ENCODE assay signal across 8 cellular contexts in the genomic region with DNA sequence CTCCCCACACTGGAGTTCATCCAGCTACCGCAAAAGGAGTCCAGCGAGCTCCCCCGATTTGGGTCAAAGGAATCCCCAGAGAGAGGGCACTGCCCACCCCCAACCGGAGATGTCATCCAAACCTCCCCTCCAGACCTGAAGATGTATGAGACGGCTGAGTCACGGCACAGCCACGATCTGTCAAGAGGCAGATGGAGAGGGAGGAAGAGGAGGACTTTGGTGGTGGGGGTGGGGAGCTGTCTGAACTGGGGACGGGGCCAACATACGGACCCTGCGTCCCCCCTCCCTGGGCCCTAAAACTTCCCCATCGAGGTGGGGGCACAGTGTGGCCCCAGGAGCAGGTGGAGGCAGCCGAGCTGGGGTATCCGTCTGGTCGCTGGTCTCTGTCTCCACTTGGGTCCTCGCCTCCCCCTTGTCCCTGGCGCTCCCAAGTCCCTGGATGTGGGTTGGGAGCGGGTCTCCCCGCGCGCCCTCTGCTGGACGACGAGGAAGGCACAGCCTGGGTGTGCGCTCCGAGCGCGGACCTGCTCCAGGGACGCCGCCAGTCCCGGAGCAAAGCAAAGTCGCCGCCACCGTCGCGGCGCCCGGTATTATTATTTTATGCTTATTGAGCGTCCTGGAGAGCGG. TPM values are rescaled to one million over a fixed set of nuclear protein-coding genes. Genes with fewer than 3 reads are reported as not detected.
A peak's percentile ranks its signal among the peaks of the same experiment; 100 is the strongest.
DNase-seq lines count a peak whose midpoint lies in the region; ATAC-seq lines count a peak whose summit lies in the region.

No MANE protein-coding gene starts in this region.

- H4K20me1 ChIP-seq in BLaER1 treated with 17β-estradiol and CSF1 and Interleukin-3, amounts not matched to agents 10 nM and 100 nM: peaks cover 0 to 67% (median 12%) of the 10 kb centered on the region in 11 experiments; a peak in 12 of 22 replicates

- H3K4me2 ChIP-seq in BLaER1 treated with 17β-estradiol and CSF1 and Interleukin-3, amounts not matched to agents 10 nM and 100 nM: peak overlapping the region; percentile 96 to 100 (median 99)

- peak overlapping the region; percentile 53 to 80 (median 74) for H3K9ac ChIP-seq in BLaER1 treated with 17β-estradiol and CSF1 and Interleukin-3, amounts not matched to agents 10 nM and 100 nM

- H3K4me3 Mint-ChIP-seq in effector memory CD8-positive, alpha-beta T cell: peak overlapping the region; percentile 81 to 83
- peak overlapping the region; percentile 78 for H3K4me3 Mint-ChIP-seq in stimulated activated naive CD8-positive, alpha-beta T cell treated with anti-CD3 and anti-CD28 coated beads, Interleukin-15, Interleukin-2, amounts not matched to agents 100 ng/mL and 50 ng/mL, for 24 hours

- H3K36me3 Mint-ChIP-seq in effector memory CD8-positive, alpha-beta T cell (ENCODE audit: insufficient read depth): peaks cover 65% of the 10 kb centered on the region
- H3K36me3 Mint-ChIP-seq in stimulated activated naive CD8-positive, alpha-beta T cell treated with anti-CD3 and anti-CD28 coated beads, Interleukin-15, Interleukin-2, amounts not matched to agents 100 ng/mL and 50 ng/mL, for 24 hours (ENCODE audit: low read depth): no peaks in the 10 kb centered on the region

- H3K9me3 ChIP-seq in BLaER1 treated with 17β-estradiol and CSF1 and Interleukin-3, amounts not matched to agents 10 nM and 100 nM (replicated peaks in 1 of 11): no peaks in the 10 kb centered on the region

- H3K27me3 Mint-ChIP-seq in effector memory CD8-positive, alpha-beta T cell: peaks cover 31 to 32% of the 10 kb centered on the region in 2 donors
- H3K27me3 Mint-ChIP-seq in stimulated activated naive CD8-positive, alpha-beta T cell treated with anti-CD3 and anti-CD28 coated beads, Interleukin-15, Interleukin-2, amounts not matched to agents 100 ng/mL and 50 ng/mL, for 24 hours: peaks cover 31% of the 10 kb centered on the region

- DNase-seq in H4 (ENCODE audit: low spot score) (peak; percentile 73), NCI-H446 (lab: John Stamatoyannopoulos, UW) (peak; percentile 71 to 88), lung microvascular endothelial cell (ENCODE audit: low read depth in 2 of 2) (peak; percentile 77 to 85)
- DNase-seq in activated CD4-positive, alpha-beta T cell treated with anti-CD3 and anti-CD28 coated beads, Interleukin-2, amount 50 U/mL, for 4 hours: peak; percentile 55 to 59
- DNase-seq in effector memory CD8-positive, alpha-beta T cell: peak in 2 of 3 experiments; percentile 48 to 56

- peak overlapping the region; percentile 54 to 81 (median 73) for H3K27ac ChIP-seq in BLaER1 treated with 17β-estradiol and CSF1 and Interleukin-3, amounts not matched to agents 10 nM and 100 nM

- peaks cover 81 to 88% (median 82%) of the 10 kb centered on the region in 10 experiments for H3K4me1 ChIP-seq in BLaER1 treated with 17β-estradiol and CSF1 and Interleukin-3, amounts not matched to agents 10 nM and 100 nM

- H3K27me3 ChIP-seq in BLaER1 treated with 17β-estradiol and CSF1 and Interleukin-3, amounts not matched to agents 10 nM and 100 nM: no peaks in the 10 kb centered on the region

- H3K4me3 ChIP-seq in BLaER1 treated with 17β-estradiol and CSF1 and Interleukin-3, amounts not matched to agents 10 nM and 100 nM: peak overlapping the region; percentile 45 to 71 (median 57)

- peaks cover 0 to 2% of the 10 kb centered on the region in 2 donors for H3K9me3 Mint-ChIP-seq in effector memory CD8-positive, alpha-beta T cell
- no peaks in the 10 kb centered on the region for H3K9me3 Mint-ChIP-seq in stimulated activated naive CD8-positive, alpha-beta T cell treated with anti-CD3 and anti-CD28 coated beads, Interleukin-15, Interleukin-2, amounts not matched to agents 100 ng/mL and 50 ng/mL, for 24 hours

- peaks cover 64 to 69% of the 10 kb centered on the region in 2 donors for H3K4me1 Mint-ChIP-seq in effector memory CD8-positive, alpha-beta T cell (ENCODE audit: low read depth in 2 of 2)
- H3K4me1 Mint-ChIP-seq in stimulated activated naive CD8-positive, alpha-beta T cell treated with anti-CD3 and anti-CD28 coated beads, Interleukin-15, Interleukin-2, amounts not matched to agents 100 ng/mL and 50 ng/mL, for 24 hours (ENCODE audit: low read depth): peaks cover 87% of the 10 kb centered on the region

- ATAC-seq in effector memory CD8-positive, alpha-beta T cell (replicated peaks): peak; percentile 5
- ATAC-seq in GM19324 (IDR thresholded peaks at IDR 0.05; ENCODE audit: low FRiP score, unreplicated experiment): no peak

- no peaks in the 10 kb centered on the region for H3K36me3 ChIP-seq in BLaER1 treated with 17β-estradiol and CSF1 and Interleukin-3, amounts not matched to agents 10 nM and 100 nM

- H3K27ac Mint-ChIP-seq in effector memory CD8-positive, alpha-beta T cell: peak overlapping the region; percentile 98 to 100
- H3K27ac Mint-ChIP-seq in stimulated activated naive CD8-positive, alpha-beta T cell treated with anti-CD3 and anti-CD28 coated beads, Interleukin-15, Interleukin-2, amounts not matched to agents 100 ng/mL and 50 ng/mL, for 24 hours: peak overlapping the region; percentile 26

RNA-seq across cellular contexts. Expression of a gene that starts 3.8 kb away (rescaled TPM):
- total RNA-seq in H4 (2014; rRNA removed; shearing (Covaris generic)): 1.0 and 1.1 TPM in 2 replicates
- 1.3 and 1.8 TPM in 2 replicates for total RNA-seq in lung microvascular endothelial cell

RNA-seq across cellular contexts. Expression of a gene that starts 20.8 kb away (rescaled TPM):
- 105 and 132 TPM in 2 replicates for total RNA-seq in H4 (2014; rRNA removed; shearing (Covaris generic))
- 198 and 235 TPM in 2 replicates for total RNA-seq in lung microvascular endothelial cell

RNA-seq across cellular contexts. Expression of a gene that starts 43.8 kb away (rescaled TPM):
- 28.2 and 37.1 TPM in 2 replicates for total RNA-seq in H4 (2014; rRNA removed; shearing (Covaris generic))
- total RNA-seq in lung microvascular endothelial cell: 41.2 and 74.0 TPM in 2 replicates
